ENCODE assay signal across 11 cellular contexts in genomic region chr6:166306378-166307081, GRCh38. TPM values are rescaled to one million over a fixed set of nuclear protein-coding genes. Genes with fewer than 3 reads are reported as not detected.
DNase-seq lines count a peak whose midpoint lies in the region; ATAC-seq and TF ChIP-seq lines count a peak whose summit lies in the region.
"Had no signal": no experiment of that assay in that cellular context is flagged by ENCODE, and none has a peak within 500 bp of the region (broad histone marks: within the 10 kb centered on the region; RNA-seq: fewer than 3 reads in every experiment).

No MANE protein-coding gene starts in this region.

- 73% methylated on average over 34 of the region's 34 CpGs for WGBS in HUES64

- H3K9me3 ChIP-seq in CD8-positive, alpha-beta T cell (ENCODE audit: low read length): no peaks in the 10 kb centered on the region
- H3K9me3 ChIP-seq in HUES64 (ENCODE audit: insufficient read depth, low read depth, low read length): no peaks in the 10 kb centered on the region
- H3K9me3 ChIP-seq in right atrium auricular region: no peaks in the 10 kb centered on the region
- H3K9me3 ChIP-seq: SK-N-SH had no signal

- POLR2A ChIA-PET in CD8-positive, alpha-beta T cell (lab: Charles Lee): no interaction called here

- H3K27ac ChIP-seq in CD8-positive, alpha-beta T cell (ENCODE audit: low read depth, low read length): no peak overlapping the region
- H3K27ac ChIP-seq in HUES64 (ENCODE audit: low read depth, low read length) (no peak overlapping the region), right atrium auricular region (no peak overlapping the region)

- H3K27me3 Mint-ChIP-seq in CD8-positive, alpha-beta T cell (ENCODE audit: low read depth): peaks cover 49% of the 10 kb centered on the region
- peaks cover 73% of the 10 kb centered on the region for H3K27me3 Mint-ChIP-seq in central memory CD8-positive, alpha-beta T cell
- H3K27me3 Mint-ChIP-seq in osteocyte (ENCODE audit: unreplicated experiment): peaks cover 58% of the 10 kb centered on the region

- CTCF ChIA-PET in CD8-positive, alpha-beta T cell (lab: Charles Lee): interaction anchor here (0.6 to 7.7 kb wide), 3 partner anchors 13 to 94 kb away, joined by 3 to 83 read pairs (median 4); no protein-coding TSS in a partner anchor

- H3K9me3 Mint-ChIP-seq in CD8-positive, alpha-beta T cell: no peaks in the 10 kb centered on the region
- no peaks in the 10 kb centered on the region for H3K9me3 Mint-ChIP-seq in central memory CD8-positive, alpha-beta T cell
- H3K9me3 Mint-ChIP-seq in osteocyte (ENCODE audit: unreplicated experiment): no peaks in the 10 kb centered on the region

- no peaks in the 10 kb centered on the region for H3K36me3 ChIP-seq in CD8-positive, alpha-beta T cell (ENCODE audit: insufficient read depth, low read length)
- H3K36me3 ChIP-seq in HUES64 (ENCODE audit: insufficient read depth, low read length) (no peaks in the 10 kb centered on the region), right atrium auricular region (no peaks in the 10 kb centered on the region)

- peak overlapping the region; percentile 61 for H3K4me3 Mint-ChIP-seq in CD8-positive, alpha-beta T cell
- peak overlapping the region; percentile 51 for H3K4me3 Mint-ChIP-seq in central memory CD8-positive, alpha-beta T cell
- peak overlapping the region; percentile 60 for H3K4me3 Mint-ChIP-seq in osteocyte (ENCODE audit: unreplicated experiment)

- H3K4me1 Mint-ChIP-seq in CD8-positive, alpha-beta T cell (ENCODE audit: low read depth): no peaks in the 10 kb centered on the region
- H3K4me1 Mint-ChIP-seq in central memory CD8-positive, alpha-beta T cell: no peaks in the 10 kb centered on the region
- peaks cover 4% of the 10 kb centered on the region for H3K4me1 Mint-ChIP-seq in osteocyte (ENCODE audit: unreplicated experiment)

- no peak overlapping the region for H3K27ac Mint-ChIP-seq in CD8-positive, alpha-beta T cell
- no peak overlapping the region for H3K27ac Mint-ChIP-seq in central memory CD8-positive, alpha-beta T cell (ENCODE audit: low read depth)
- no peak overlapping the region for H3K27ac Mint-ChIP-seq in osteocyte (ENCODE audit: unreplicated experiment)

- H3K4me1 ChIP-seq in CD8-positive, alpha-beta T cell (ENCODE audit: insufficient read depth, low read length): peaks cover 5% of the 10 kb centered on the region
- peaks cover 6% of the 10 kb centered on the region for H3K4me1 ChIP-seq in HUES64 (ENCODE audit: insufficient read depth, low read length)
- peaks cover 0 to 18% of the 10 kb centered on the region in 2 donors for H3K4me1 ChIP-seq in right atrium auricular region

- no peak overlapping the region for H3K4me3 ChIP-seq in CD8-positive, alpha-beta T cell (ENCODE audit: low read depth, low read length)
- H3K4me3 ChIP-seq in HUES64 (ENCODE audit: low read length): peak overlapping the region; percentile 51
- peak overlapping the region in 1 of 2 donors; percentile 53 for H3K4me3 ChIP-seq in right atrium auricular region

- H3K27me3 ChIP-seq in CD8-positive, alpha-beta T cell (ENCODE audit: insufficient read depth, low read length): peaks cover 20% of the 10 kb centered on the region
- peaks cover 73% of the 10 kb centered on the region for H3K27me3 ChIP-seq in HUES64 (ENCODE audit: insufficient read depth, low read length)
- H3K27me3 ChIP-seq in right atrium auricular region: peaks cover 0 to 20% of the 10 kb centered on the region in 2 donors

- intact Hi-C loops in CD8-positive, alpha-beta T cell (cut with DNase I, micrococcal nuclease): no loop called here

- H3K9ac ChIP-seq in HUES64 (ENCODE audit: low read depth, low read length): no peak overlapping the region
- H3K9ac ChIP-seq: SK-N-SH had no signal

- no peak for DNase-seq in CD8-positive, alpha-beta T cell
- DNase-seq in central memory CD8-positive, alpha-beta T cell (ENCODE audit: low spot score in 2 of 2): no peak
- DNase-seq in osteocyte (ENCODE audit: extremely low spot score, unreplicated experiment): no peak
- DNase-seq in mesenteric fat pad (ENCODE audit: low spot score): no peak
- DNase-seq in right atrium auricular region (ENCODE audit: low spot score): no peak
- DNase-seq in activated gamma-delta T cell treated with Interleukin-2 at 50 U/mL for 16 hours: no peak
- DNase-seq: cerebellar nuclear complex; stimulated activated CD4-positive, alpha-beta T cell treated with anti-CD3 and anti-CD28 coated beads, Interleukin-2, amount 100 ng/mL, for 48 hours had no signal

- no peaks in the 10 kb centered on the region for H3K36me3 Mint-ChIP-seq in CD8-positive, alpha-beta T cell
- no peaks in the 10 kb centered on the region for H3K36me3 Mint-ChIP-seq in central memory CD8-positive, alpha-beta T cell (ENCODE audit: insufficient read depth)
- H3K36me3 Mint-ChIP-seq in osteocyte (ENCODE audit: unreplicated experiment): no peaks in the 10 kb centered on the region

- TF ChIP-seq CTCF in CD8-positive, alpha-beta T cell (IDR thresholded peaks at IDR 0.05): no peak
- TF ChIP-seq CTCF in osteocyte (IDR thresholded peaks at IDR 0.05): no peak
- no peak for TF ChIP-seq CTCF in right atrium auricular region (IDR thresholded peaks at IDR 0.05)

- no peak for ATAC-seq in CD8-positive, alpha-beta T cell
- ATAC-seq in central memory CD8-positive, alpha-beta T cell (replicated peaks; ENCODE audit: extremely low read depth, poor library complexity, severe bottlenecking): no peak
- ATAC-seq in HG03457 (IDR thresholded peaks at IDR 0.05; ENCODE audit: unreplicated experiment): no peak

RNA-seq across cellular contexts. Expression of gene PRR18, which starts 1.7 kb away (rescaled TPM):
- not detected for total RNA-seq in CD8-positive, alpha-beta T cell
- polyA plus RNA-seq in HUES64 (2013, experiment 1 of 2): not detected
- polyA plus RNA-seq in HUES64 (2013, experiment 2 of 2): not detected
- total RNA-seq in osteocyte (not detected in 2 replicates), mesenteric fat pad (1.0 TPM), right atrium auricular region (not detected)

RNA-seq across cellular contexts. Expression of gene SFT2D1, which starts 35.8 kb away (rescaled TPM):
- total RNA-seq in CD8-positive, alpha-beta T cell: 1 to 10 TPM; 7.3 to 7.7 TPM
- polyA plus RNA-seq in HUES64 (2013, experiment 1 of 2): 40.1 TPM
- polyA plus RNA-seq in HUES64 (2013, experiment 2 of 2): 43.3 TPM
- total RNA-seq in osteocyte: 30.8 and 34.0 TPM in 2 replicates
- total RNA-seq in mesenteric fat pad: 47.7 TPM
- 10 to 100 TPM; 29.4 TPM for total RNA-seq in right atrium auricular region
